10 cellular contexts compared by ENCODE assay signal in genomic region chr1:203644661-203645510, GRCh38. TPM values are rescaled to one million over a fixed set of nuclear protein-coding genes. Genes with fewer than 3 reads are reported as not detected.
DNase-seq lines count a peak whose midpoint lies in the region; ATAC-seq and TF ChIP-seq lines count a peak whose summit lies in the region.
"Had no signal": no experiment of that assay in that cellular context is flagged by ENCODE, and none has a peak within 500 bp of the region (broad histone marks: within the 10 kb centered on the region; RNA-seq: fewer than 3 reads in every experiment).

No MANE protein-coding gene starts in this region.

- TF ChIP-seq CTCF in HEK293 (tag by site-specific recombination; IDR thresholded peaks at IDR 0.05) (no peak), heart right ventricle (IDR thresholded peaks at IDR 0.05) (no peak)

- no peak overlapping the region for H3K27ac ChIP-seq in HEK293 (ENCODE audit: extremely low read depth, low read depth, low read length)
- peak overlapping the region; percentile 39 to 83 (median 64) for H3K27ac ChIP-seq in heart right ventricle
- H3K27ac ChIP-seq in skin epidermis, result peak overlapping the region in 14 of 21 experiments; percentile 16 to 77 (median 51)

- ATAC-seq in heart right ventricle (peak; percentile 42 to 90 (median 79)), GM19023 (IDR thresholded peaks at IDR 0.05; ENCODE audit: unreplicated experiment) (no peak), HG02973 (IDR thresholded peaks at IDR 0.05; ENCODE audit: unreplicated experiment) (no peak)

- H3K27me3 ChIP-seq in heart right ventricle, result no peaks in the 10 kb centered on the region

- 19 to 35% methylated on average over 4 of the region's 4 CpGs for WGBS in heart right ventricle, 2 donors

- H3K4me1 ChIP-seq in HEK293 (ENCODE audit: control insufficient read depth, insufficient read depth, low read length), result no peaks in the 10 kb centered on the region
- peaks cover 16 to 100% (median 81%) of the 10 kb centered on the region in 9 donors for H3K4me1 ChIP-seq in heart right ventricle

- intact Hi-C loops in heart right ventricle (cut with DNase I), result no loop called here

- CTCF ChIA-PET in HEK293 (lab: Yijun Ruan, JAX), result interaction anchor here (0.6 to 1.3 kb wide), 2 partner anchors 57 to 270 kb away, joined by 3 to 7 read pairs; no protein-coding TSS in a partner anchor

- DNase-seq in amniotic epithelial cell (ENCODE audit: low read depth), result peak; percentile 69
- no peak for DNase-seq in heart right ventricle
- no peak for DNase-seq in OCI-M2 (lab: John Stamatoyannopoulos, UW; ENCODE audit: unreplicated experiment)
- DNase-seq in stimulated activated CD4-positive, alpha-beta T cell treated with anti-CD3 and anti-CD28 coated beads, Interleukin-2, amount 100 ng/mL, for 48 hours, result no peak
- DNase-seq: activated CD4-positive, alpha-beta T cell treated with anti-CD3 and anti-CD28 coated beads for 48 hours; NCI-H526 treated with DMSO at 0.1 percent for 48 hours had no signal

- H3K9me3 ChIP-seq in HEK293 (ENCODE audit: control insufficient read depth, insufficient read depth, low read depth, low read length) (no peaks in the 10 kb centered on the region), heart right ventricle (no peaks in the 10 kb centered on the region)

- H3K36me3 ChIP-seq in HEK293 (ENCODE audit: control insufficient read depth in 2 of 2, insufficient read depth in 1 of 2, low read length in 2 of 2) (no peaks in the 10 kb centered on the region), heart right ventricle (peaks cover 0 to 31% (median 0%) of the 10 kb centered on the region in 9 donors)

- no peak overlapping the region for H3K4me3 ChIP-seq in HEK293 (ENCODE audit: low read depth, low read length)
- H3K4me3 ChIP-seq in heart right ventricle, result no peak overlapping the region
- no peak overlapping the region for H3K4me3 ChIP-seq in skin epidermis

- POLR2A ChIA-PET in HEK293 (lab: Yijun Ruan, JAX), result interaction anchor here (0.6 kb wide), 1 partner anchor 105 kb away, joined by 3 read pairs; no protein-coding TSS in a partner anchor

TF ChIP-seq in HEK293, 187 proteins besides CTCF, POLR2A, EP300 and RAD21:
- TF ChIP-seq ZIC2 (tag by site-specific recombination; IDR thresholded peaks at IDR 0.05) (peak; percentile 88), KLF9 (tag by site-specific recombination; IDR thresholded peaks at IDR 0.05; ENCODE audit: low read depth) (no peak), ZBTB17 (tag by site-specific recombination; IDR thresholded peaks at IDR 0.05) (peak; percentile 21; the same call in 1 of the 2 replicates), SP2 (tag by site-specific recombination; IDR thresholded peaks at IDR 0.05) (no peak), ZNF639 (tag by site-specific recombination; IDR thresholded peaks at IDR 0.05) (0 out of 2 replicates have a peak, but pooled peaks have one; percentile 12), RBAK (tag by site-specific recombination; IDR thresholded peaks at IDR 0.05) (no peak), ZNF600 (tag by site-specific recombination; IDR thresholded peaks at IDR 0.05) (0 out of 2 replicates have a peak, but pooled peaks have one; percentile 4), PRDM1 (tag by site-specific recombination; IDR thresholded peaks at IDR 0.05) (0 out of 2 replicates have a peak, but pooled peaks have one; percentile 22), ZNF2 (tag by site-specific recombination; IDR thresholded peaks at IDR 0.05) (no peak)

RNA-seq across cellular contexts. Expression of gene ATP2B4, which starts 18.3 kb away (rescaled TPM):
- 100 to 1,000 TPM in 8 of 10 donors, 10 to 100 TPM in 2; 85.2 to 224 (median 125) TPM for total RNA-seq in heart right ventricle
- polyA plus RNA-seq in heart right ventricle, result 10 to 100 TPM; 64.2 to 85.6 TPM

Comparison
In these comparisons a context has a peak if more than half of its experiments do, and no peak if none do; other contexts are left out.
1. ATAC-seq: peak in heart right ventricle (8 of 8); none in GM19023 (single experiment) and HG02973 (single experiment).